8 cellular contexts compared by ENCODE assay signal in the genomic region with DNA sequence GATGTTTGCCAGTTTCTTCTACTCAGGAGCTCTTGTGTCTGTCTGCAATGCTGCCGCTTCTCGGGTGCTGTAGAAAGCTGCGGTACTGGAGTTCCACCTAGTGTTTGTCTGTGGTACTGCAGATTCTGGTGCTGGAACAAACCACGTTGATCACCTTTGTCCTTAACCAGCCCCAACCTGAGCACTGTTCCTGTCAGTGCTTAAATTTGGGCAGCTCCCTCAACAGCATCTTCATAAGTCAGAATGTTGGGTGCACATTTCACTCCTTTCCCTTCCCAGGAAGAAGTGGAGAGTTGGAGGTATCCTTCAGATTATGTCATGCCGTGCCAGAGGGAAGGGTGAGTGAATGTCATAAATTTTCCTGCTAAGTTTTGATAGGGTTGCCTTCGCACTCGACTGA.
DNase-seq lines count a peak whose midpoint lies in the region; ATAC-seq and TF ChIP-seq lines count a peak whose summit lies in the region.

No MANE protein-coding gene starts in this region.

- H3K36me3 Mint-ChIP-seq in memory B cell = peaks cover 4% of the 10 kb centered on the region

- DNase-seq in NCI-H82 (lab: John Stamatoyannopoulos, UW) (peak; percentile 83), memory B cell (ENCODE audit: low spot score in 2 of 2) (peak; percentile 73 to 74)
- peak; percentile 75 to 82 for DNase-seq in activated CD4-positive, alpha-beta T cell treated with anti-CD3 and anti-CD28 coated beads, Interleukin-2, amount 50 U/mL, for 48 hours
- peak; percentile 47 for DNase-seq in effector CD8-positive, alpha-beta T cell (lab: John Stamatoyannopoulos, UW)
- peak; percentile 40 for DNase-seq in stimulated activated CD8-positive, alpha-beta memory T cell treated with anti-CD3 and anti-CD28 coated beads, Interleukin-15, amount 100 ng/mL, for 24 hours (ENCODE audit: low read depth)

- TF ChIP-seq CTCF in GM12872 (IDR thresholded peaks at IDR 0.05; ENCODE audit: insufficient read depth, low read depth, low read length) = peak; percentile 100

- peaks cover 21% of the 10 kb centered on the region for H3K27me3 Mint-ChIP-seq in memory B cell

- H3K4me1 Mint-ChIP-seq in memory B cell = peaks cover 6% of the 10 kb centered on the region

- ATAC-seq in HG03565 (IDR thresholded peaks at IDR 0.05; ENCODE audit: unreplicated experiment) = peak; percentile 65
- peak; percentile 88 for ATAC-seq in memory B cell (ENCODE audit: low read depth)
- no peak for ATAC-seq in GM18858 (IDR thresholded peaks at IDR 0.05; ENCODE audit: unreplicated experiment)

- H3K27ac Mint-ChIP-seq in memory B cell = no peak overlapping the region

- peaks cover 8% of the 10 kb centered on the region for H3K9me3 Mint-ChIP-seq in memory B cell

- no peak overlapping the region for H3K4me3 Mint-ChIP-seq in memory B cell
